In genomic region chr12:121637231-121637914, GRCh38 we compare ENCODE assay signal across 10 cellular contexts. TPM values are rescaled to one million over a fixed set of nuclear protein-coding genes. Genes with fewer than 3 reads are reported as not detected.
DNase-seq lines count a peak whose midpoint lies in the region; ATAC-seq and TF ChIP-seq lines count a peak whose summit lies in the region.
"Had no signal": no experiment of that assay in that cellular context is flagged by ENCODE, and none has a peak within 500 bp of the region (broad histone marks: within the 10 kb centered on the region; RNA-seq: fewer than 3 reads in every experiment).

No MANE protein-coding gene starts in this region.

- H3K27me3 ChIP-seq in heart left ventricle = no peaks in the 10 kb centered on the region
- H3K27me3 ChIP-seq in stomach smooth muscle (ENCODE audit: control insufficient read depth in 1 of 2, insufficient read depth in 2 of 2, low read length in 2 of 2) = no peaks in the 10 kb centered on the region
- no peaks in the 10 kb centered on the region for H3K27me3 ChIP-seq in breast epithelium
- no peaks in the 10 kb centered on the region for H3K27me3 ChIP-seq in ascending aorta

- peak; percentile 88 for ATAC-seq in activated B cell treated with CpG ODN at 0.5 μM for 24 hours (ENCODE audit: low read depth)
- ATAC-seq in heart left ventricle = peak in 2 of 4 donors; percentile 52 to 66
- no peak for ATAC-seq in HG02571 (IDR thresholded peaks at IDR 0.05; ENCODE audit: unreplicated experiment)

- no peaks in the 10 kb centered on the region for H3K27me3 Mint-ChIP-seq in activated B cell treated with CpG ODN at 0.5 μM for 24 hours

- no peaks in the 10 kb centered on the region for H3K9me3 ChIP-seq in heart left ventricle
- H3K9me3 ChIP-seq in stomach smooth muscle (ENCODE audit: control insufficient read depth in 2 of 2, low read length in 2 of 2) = no peaks in the 10 kb centered on the region
- no peaks in the 10 kb centered on the region for H3K9me3 ChIP-seq in breast epithelium
- no peaks in the 10 kb centered on the region for H3K9me3 ChIP-seq in ascending aorta
- H3K9me3 ChIP-seq: A549 had no signal

- peak overlapping the region; percentile 84 for H3K27ac Mint-ChIP-seq in activated B cell treated with CpG ODN at 0.5 μM for 24 hours

- H3K36me3 ChIP-seq in heart left ventricle (peaks cover 0 to 15% (median 9%) of the 10 kb centered on the region in 9 donors), stomach smooth muscle (ENCODE audit: control insufficient read depth in 2 of 2, insufficient read depth in 2 of 2, low read length in 2 of 2) (peaks cover 4 to 8% of the 10 kb centered on the region in 2 donors), breast epithelium (no peaks in the 10 kb centered on the region), ascending aorta (peaks cover 0 to 8% of the 10 kb centered on the region in 2 donors)

- peak overlapping the region in 1 of 12 donors; percentile 85 for H3K27ac ChIP-seq in heart left ventricle
- peak overlapping the region; percentile 31 for H3K27ac ChIP-seq in stomach smooth muscle (ENCODE audit: low read length)
- peak overlapping the region in 1 of 2 donors; percentile 10 for H3K27ac ChIP-seq in breast epithelium
- H3K27ac ChIP-seq in ascending aorta = no peak overlapping the region
- H3K27ac ChIP-seq: A549 had no signal

- H3K4me1 Mint-ChIP-seq in activated B cell treated with CpG ODN at 0.5 μM for 24 hours = peaks cover 50% of the 10 kb centered on the region

- intact Hi-C loops in activated B cell treated with CpG ODN at 0.5 μM for 24 hours (cut with micrococcal nuclease) = loop anchor here (2.0 kb wide), 1 partner anchor 17 kb away; no protein-coding TSS in a partner anchor
- intact Hi-C loops in heart left ventricle (cut with DNase I) = no loop called here
- intact Hi-C loops in breast epithelium (cut with DNase I; ENCODE audit: low total_unique reads) = no loop called here
- intact Hi-C loops in ascending aorta (cut with DNase I) = no loop called here

- POLR2A ChIA-PET in activated B cell treated with CpG ODN at 0.5 μM for 24 hours (lab: Charles Lee) = interaction anchor here (0.6 to 5.1 kb wide), 10 partner anchors 10 to 156 kb away, joined by 3 to 88 read pairs (median 4); partner anchors contain the start of genes MORN3, ORAI1 and RHOF

- peaks cover 43% of the 10 kb centered on the region for H3K36me3 Mint-ChIP-seq in activated B cell treated with CpG ODN at 0.5 μM for 24 hours (ENCODE audit: low read depth)

- H3K9me3 Mint-ChIP-seq in activated B cell treated with CpG ODN at 0.5 μM for 24 hours = no peaks in the 10 kb centered on the region

- peak overlapping the region; percentile 53 for H3K4me3 Mint-ChIP-seq in activated B cell treated with CpG ODN at 0.5 μM for 24 hours

- H3K4me3 ChIP-seq in heart left ventricle (no peak overlapping the region), stomach smooth muscle (ENCODE audit: low read length in 2 of 2) (peak overlapping the region in 1 of 2 donors; percentile 15), breast epithelium (no peak overlapping the region), ascending aorta (no peak overlapping the region)
- H3K4me3 ChIP-seq: A549 had no signal

- peak overlapping the region in 1 of 2 donors; percentile 13 for H3K9ac ChIP-seq in stomach smooth muscle (ENCODE audit: low read length in 2 of 2)

- no peak for TF ChIP-seq CTCF in activated B cell treated with CpG ODN at 0.5 μM for 24 hours (IDR thresholded peaks at IDR 0.05)
- TF ChIP-seq CTCF in heart left ventricle (IDR thresholded peaks at IDR 0.05) = no peak
- no peak for TF ChIP-seq CTCF in breast epithelium (IDR thresholded peaks at IDR 0.05)
- no peak for TF ChIP-seq CTCF in ascending aorta (IDR thresholded peaks at IDR 0.05)

- H3K4me1 ChIP-seq in heart left ventricle = peaks cover 0 to 29% (median 5%) of the 10 kb centered on the region in 12 donors
- H3K4me1 ChIP-seq in stomach smooth muscle (ENCODE audit: control insufficient read depth, insufficient read depth, low read length) = peaks cover 28% of the 10 kb centered on the region
- H3K4me1 ChIP-seq in breast epithelium = no peaks in the 10 kb centered on the region
- no peaks in the 10 kb centered on the region for H3K4me1 ChIP-seq in ascending aorta

- TF ChIP-seq POLR2A in heart left ventricle (IDR thresholded peaks at IDR 0.05) (no peak), breast epithelium (IDR thresholded peaks at IDR 0.05) (no peak)

- CTCF ChIA-PET in activated B cell treated with CpG ODN at 0.5 μM for 24 hours (lab: Charles Lee) = interaction anchor here (1.2 to 1.8 kb wide), 3 partner anchors 9 to 85 kb away, joined by 3 to 11 read pairs (median 4); partner anchors contain the start of gene ORAI1

- DNase-seq in NK-92 treated with Interleukin-12 subunit alpha and Interleukin-12 subunit beta, amount 100 ng/mL, for 24 hours (lab: John Stamatoyannopoulos, UW) = peak; percentile 42
- DNase-seq in NK-92 (lab: John Stamatoyannopoulos, UW; ENCODE audit: unreplicated experiment) (no peak), activated B cell treated with CpG ODN at 0.5 μM for 24 hours (peak; percentile 52), heart left ventricle (peak in 3 of 5 donors; percentile 33 to 72 (median 38)), breast epithelium (ENCODE audit: low spot score in 2 of 2) (no peak), ascending aorta (ENCODE audit: low spot score in 2 of 2) (no peak)

- WGBS in heart left ventricle, 4 donors = 74 to 85% (median 78%) methylated on average over 9 to 10 of the region's 10 CpGs

RNA-seq across cellular contexts. Expression of gene ORAI1, which starts 11.0 kb away (rescaled TPM):
- 85.8 and 86.3 TPM in 2 replicates for total RNA-seq in activated B cell treated with CpG ODN at 0.5 μM for 24 hours
- 10 to 100 TPM in 4 of 9 donors, 1 to 10 TPM in 5; 6.9 to 15.7 (median 9.5) TPM for total RNA-seq in heart left ventricle
- 10 to 100 TPM in 1 of 2 donors, 1 to 10 TPM in 1; 4.5 to 18.8 TPM for polyA plus RNA-seq in heart left ventricle
- 10 to 100 TPM in 1 of 3 donors, 1 to 10 TPM in 2; 6.0 to 12.5 (median 6.7) TPM for total RNA-seq in breast epithelium
- total RNA-seq in ascending aorta = 24.6 TPM

RNA-seq across cellular contexts. Expression of gene MORN3, which starts 32.1 kb away (rescaled TPM):
- total RNA-seq in activated B cell treated with CpG ODN at 0.5 μM for 24 hours (0.20 and 0.42 TPM in 2 replicates), heart left ventricle (under 1 TPM in 5 of 9 donors, not detected in 4; 0.07 to 0.27 (median 0.20) TPM), breast epithelium (1 to 10 TPM in 1 of 3 donors, under 1 TPM in 1, not detected in 1; 0.29 to 2.0 TPM), ascending aorta (not detected)
- under 1 TPM; 0.08 to 0.18 TPM for polyA plus RNA-seq in heart left ventricle
- total RNA-seq: RPMI7951 had no signal

RNA-seq across cellular contexts. Expression of gene KDM2B, which starts 56.5 kb away (rescaled TPM):
- total RNA-seq in activated B cell treated with CpG ODN at 0.5 μM for 24 hours (197 and 236 TPM in 2 replicates), heart left ventricle (10 to 100 TPM in 6 of 9 donors, 1 to 10 TPM in 3; 7.9 to 24.7 (median 11.9) TPM), breast epithelium (10 to 100 TPM; 12.3 to 26.8 (median 16.7) TPM), ascending aorta (17.3 TPM)
- polyA plus RNA-seq in heart left ventricle = 1 to 10 TPM; 7.3 to 9.9 TPM

Comparison
In these comparisons a context has a peak if more than half of its experiments do, and no peak if none do; other contexts are left out.
1. DNase-seq: peak in NK-92 treated with Interleukin-12 subunit alpha and Interleukin-12 subunit beta, amount 100 ng/mL, for 24 hours (single experiment), activated B cell treated with CpG ODN at 0.5 μM for 24 hours (single experiment) and heart left ventricle (3 of 5); none in NK-92 (single experiment), breast epithelium (0 of 2) and ascending aorta (0 of 2).